ENCODE assay signal across 24 cellular contexts in genomic region chr3:10839167-10839566, GRCh38. TPM values are rescaled to one million over a fixed set of nuclear protein-coding genes. Genes with fewer than 3 reads are reported as not detected.
"Had no signal": no experiment of that assay in that cellular context is flagged by ENCODE, and none has a peak within 500 bp of the region (broad histone marks: within the 10 kb centered on the region; RNA-seq: fewer than 3 reads in every experiment).

No MANE protein-coding gene starts in this region.

- H3K27ac ChIP-seq: epithelial cell of prostate, esophagus squamous epithelium, gastrocnemius medialis, heart right ventricle, left lung, lower lobe of right lung had no signal

- H3K4me3 ChIP-seq: esophagus squamous epithelium, gastrocnemius medialis, heart right ventricle, left lung, lower lobe of right lung had no signal

- ATAC-seq: effector memory CD8-positive, alpha-beta T cell; esophagus mucosa; gastrocnemius medialis; heart right ventricle; left cardiac atrium; left lung; left ventricle myocardium superior; lower lobe of right lung had no signal

- H3K4me1 ChIP-seq: esophagus squamous epithelium, gastrocnemius medialis, heart right ventricle, left lung, lower lobe of right lung had no signal

- H3K9me3 ChIP-seq: esophagus squamous epithelium, gastrocnemius medialis, heart right ventricle, left lung, lower lobe of right lung had no signal

- DNase-seq: cortex of kidney; effector CD8-positive, alpha-beta T cell; effector memory CD8-positive, alpha-beta T cell; endodermal cell; erythroblast; esophagus squamous epithelium; foreskin fibroblast; foreskin melanocyte; gastrocnemius medialis; glutamatergic neuron; head of caudate nucleus; heart right ventricle; hippocampal formation; left cardiac atrium; left lung; left ventricle myocardium superior; lower lobe of right lung; mesenchymal stem cell had no signal

- H3K36me3 ChIP-seq: esophagus squamous epithelium, gastrocnemius medialis, heart right ventricle, left lung, lower lobe of right lung had no signal

- H3K27me3 ChIP-seq: esophagus squamous epithelium, gastrocnemius medialis had no signal

RNA-seq across cellular contexts. Expression of gene SLC6A11, which starts 23.1 kb away (rescaled TPM):
- total RNA-seq: dermis microvascular lymphatic vessel endothelial cell, gastrocnemius medialis, glomerular endothelial cell, left cardiac atrium, left ventricle myocardium superior, lower lobe of right lung, lung microvascular endothelial cell, mesenteric fat pad had no signal
- polyA plus RNA-seq: heart right ventricle had no signal
